In the genomic region with DNA sequence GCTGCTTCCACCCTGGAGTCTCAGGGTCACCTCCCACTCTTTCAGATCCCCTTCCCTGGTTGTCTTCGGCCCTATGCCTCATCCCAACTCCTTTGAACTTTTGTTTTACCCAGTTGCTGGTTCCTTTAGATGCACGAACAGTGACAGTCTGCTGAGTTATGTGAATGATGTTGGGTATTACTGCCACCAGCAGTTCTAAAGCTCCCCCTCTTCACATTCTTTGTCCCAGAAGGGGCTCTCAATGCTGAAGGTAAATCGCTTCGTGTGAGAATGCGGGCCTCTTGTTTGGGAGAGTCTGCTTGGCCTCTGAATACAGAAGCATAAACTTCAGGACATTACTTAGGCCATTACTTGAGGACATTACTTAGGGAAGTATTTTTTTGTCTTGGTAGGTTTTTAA, we compare ENCODE assay signal across 20 cellular contexts.
"Had no signal": no experiment of that assay in that cellular context is flagged by ENCODE, and none has a peak within 500 bp of the region (broad histone marks: within the 10 kb centered on the region; RNA-seq: fewer than 3 reads in every experiment).

No MANE protein-coding gene starts in this region.

- H3K4me1 ChIP-seq: left lung, prostate gland, right atrium auricular region, transverse colon had no signal

- H3K4me3 Mint-ChIP-seq: activated CD4-positive, alpha-beta T cell treated with anti-CD3 and anti-CD28 coated beads, Interleukin-2, amount 10 ng/mL, durations not matched to agents 7 days and 5 days; activated CD8-positive, alpha-beta T cell treated with anti-CD3 and anti-CD28 coated beads, Interleukin-2, amount 10 ng/mL, durations not matched to agents 7 days and 5 days; activated naive CD4-positive, alpha-beta T cell treated with anti-CD3 and anti-CD28 coated beads for 36 hours; activated T-cell treated with anti-CD3 and anti-CD28 coated beads, Interleukin-2, amount 50 U/mL, for 24 hours; brain; naive B cell; T-cell had no signal

- H3K9me3 ChIP-seq: left lung, prostate gland, right atrium auricular region, transverse colon had no signal

- H3K27ac Mint-ChIP-seq: activated CD4-positive, alpha-beta T cell treated with anti-CD3 and anti-CD28 coated beads, Interleukin-2, amount 10 ng/mL, durations not matched to agents 7 days and 5 days; activated CD8-positive, alpha-beta T cell treated with anti-CD3 and anti-CD28 coated beads, Interleukin-2, amount 10 ng/mL, durations not matched to agents 7 days and 5 days; activated naive CD4-positive, alpha-beta T cell treated with anti-CD3 and anti-CD28 coated beads for 36 hours; activated T-cell treated with anti-CD3 and anti-CD28 coated beads, Interleukin-2, amount 50 U/mL, for 24 hours; activated T-helper 2 cell treated with anti-CD3 and anti-CD28 coated beads, Interferon-gamma antibody, Interleukin-2, Interleukin-4, amounts not matched to agents 10 μg/mL and 5 μg/mL and 100 μg/mL, durations not matched to agents 14 hours and 24 hours and 36 hours; naive B cell; T-cell had no signal

- H3K4me3 ChIP-seq: dorsolateral prefrontal cortex, left lung, prostate gland, right atrium auricular region, transverse colon had no signal

- H3K36me3 ChIP-seq: left lung, prostate gland, right atrium auricular region, transverse colon had no signal

- H3K27me3 Mint-ChIP-seq: activated CD4-positive, alpha-beta T cell treated with anti-CD3 and anti-CD28 coated beads, Interleukin-2, amount 10 ng/mL, durations not matched to agents 7 days and 5 days; activated T-cell treated with anti-CD3 and anti-CD28 coated beads, Interleukin-2, amount 50 U/mL, for 24 hours; naive B cell; T-cell had no signal

- H3K9me3 Mint-ChIP-seq: activated CD4-positive, alpha-beta T cell treated with anti-CD3 and anti-CD28 coated beads, Interleukin-2, amount 10 ng/mL, durations not matched to agents 7 days and 5 days; activated T-helper 2 cell treated with anti-CD3 and anti-CD28 coated beads, Interferon-gamma antibody, Interleukin-2, Interleukin-4, amounts not matched to agents 10 μg/mL and 5 μg/mL and 100 μg/mL, durations not matched to agents 14 hours and 24 hours and 36 hours had no signal

- DNase-seq: activated CD4-positive, alpha-beta T cell treated with anti-CD3 and anti-CD28 coated beads, Interleukin-2, amount 10 ng/mL, durations not matched to agents 7 days and 5 days; activated CD8-positive, alpha-beta T cell treated with anti-CD3 and anti-CD28 coated beads, Interleukin-2, amount 10 ng/mL, durations not matched to agents 7 days and 5 days; activated naive CD4-positive, alpha-beta T cell treated with anti-CD3 and anti-CD28 coated beads for 36 hours; activated T-cell treated with anti-CD3 and anti-CD28 coated beads, Interleukin-2, amount 50 U/mL, for 24 hours; caudate nucleus; dorsolateral prefrontal cortex; foreskin melanocyte; hypothalamus; left lung; naive B cell; nucleus accumbens; stimulated activated naive CD8-positive, alpha-beta T cell treated with anti-CD3 and anti-CD28 coated beads, Interleukin-15, Interleukin-2, amounts not matched to agents 100 U/mL and 50 U/mL, for 24 hours; T-cell; T-helper 9 cell; transverse colon had no signal

- H3K4me1 Mint-ChIP-seq: activated CD4-positive, alpha-beta T cell treated with anti-CD3 and anti-CD28 coated beads, Interleukin-2, amount 10 ng/mL, durations not matched to agents 7 days and 5 days; naive B cell; T-cell had no signal

- H3K36me3 Mint-ChIP-seq: naive B cell, T-cell had no signal

- H3K27ac ChIP-seq: dorsolateral prefrontal cortex, left lung, prostate gland, right atrium auricular region, transverse colon had no signal

- H3K27me3 ChIP-seq: dorsolateral prefrontal cortex, left lung, right atrium auricular region, transverse colon had no signal

- ATAC-seq: activated CD4-positive, CD25-positive, alpha-beta regulatory T cell treated with anti-CD3 and anti-CD28 coated beads, Interleukin-2, amount 50 U/mL, for 24 hours; activated CD8-positive, alpha-beta T cell treated with anti-CD3 and anti-CD28 coated beads, Interleukin-2, amount 10 ng/mL, durations not matched to agents 7 days and 5 days; left lung; stimulated activated naive CD8-positive, alpha-beta T cell treated with anti-CD3 and anti-CD28 coated beads, Interleukin-15, Interleukin-2, amounts not matched to agents 100 U/mL and 50 U/mL, for 24 hours; T-cell had no signal
